Comparison of ENCODE assay signal across 26 cellular contexts in the genomic region with DNA sequence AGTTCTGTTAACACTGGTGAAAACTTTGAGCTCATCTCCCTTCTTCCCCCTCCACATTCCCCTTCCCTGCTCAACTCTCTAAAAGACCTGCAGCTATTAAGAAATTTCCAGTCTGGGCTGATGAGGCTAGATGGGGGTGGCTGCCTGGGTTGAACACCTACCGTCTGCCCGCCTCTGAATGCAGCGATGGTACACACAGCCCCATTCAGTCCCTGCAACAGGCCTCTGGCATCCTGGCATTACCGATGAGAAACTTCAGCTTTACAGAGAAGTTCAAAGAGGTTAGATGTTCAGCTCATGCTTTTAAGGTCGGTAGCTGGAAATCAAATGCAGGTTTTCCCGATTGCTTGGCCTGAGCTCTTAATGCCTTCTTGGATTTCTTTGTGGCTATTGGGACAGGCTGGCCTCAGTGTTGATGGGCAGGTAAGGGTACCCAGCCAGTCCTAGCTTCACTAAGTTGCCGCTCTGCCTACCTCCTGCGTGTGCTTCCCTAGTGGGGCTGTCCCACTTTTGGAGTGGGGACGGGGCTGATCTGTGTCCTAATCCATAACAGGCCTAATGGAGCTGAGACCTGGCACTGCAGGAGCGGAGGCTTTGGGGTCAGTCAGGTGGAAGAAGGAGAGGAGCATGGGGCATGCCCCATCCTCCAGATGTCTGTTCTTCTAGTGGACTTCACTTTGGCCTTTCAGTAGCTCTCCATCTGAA. TPM values are rescaled to one million over a fixed set of nuclear protein-coding genes. Genes with fewer than 3 reads are reported as not detected.
DNase-seq lines count a peak whose midpoint lies in the region; ATAC-seq, FAIRE-seq and TF ChIP-seq lines count a peak whose summit lies in the region.
"Had no signal": no experiment of that assay in that cellular context is flagged by ENCODE, and none has a peak within 500 bp of the region (broad histone marks: within the 10 kb centered on the region; RNA-seq: fewer than 3 reads in every experiment).

No MANE protein-coding gene starts in this region.

- no peaks in the 10 kb centered on the region for H3K27me3 ChIP-seq in liver (ENCODE audit: control insufficient read depth in 4 of 4, insufficient read depth in 4 of 4, low read length in 3 of 4)
- peaks cover 0 to 20% of the 10 kb centered on the region in 2 experiments; a peak in 2 of 5 replicates for H3K27me3 ChIP-seq in HepG2 (ENCODE audit: control insufficient read depth in 1 of 2, insufficient read depth in 2 of 2, low read length in 2 of 2)
- H3K27me3 ChIP-seq in layer of hippocampus (ENCODE audit: control insufficient read depth, insufficient read depth, low read length): no peaks in the 10 kb centered on the region
- no peaks in the 10 kb centered on the region for H3K27me3 ChIP-seq in gastrocnemius medialis
- no peaks in the 10 kb centered on the region for H3K27me3 ChIP-seq in aorta (ENCODE audit: control insufficient read depth in 1 of 2, insufficient read depth in 2 of 2, low read length in 1 of 2)
- H3K27me3 ChIP-seq in effector memory CD4-positive, alpha-beta T cell (replicated peaks; ENCODE audit: control insufficient read depth, insufficient read depth, low read length, poor library complexity, severe bottlenecking): no peaks in the 10 kb centered on the region
- H3K27me3 ChIP-seq: esophagus muscularis mucosa had no signal

- DNase-seq in HepG2 (ENCODE audit: low spot score) (no peak), gastrocnemius medialis (peak in 1 of 2 donors; percentile 12), aorta (no peak), HCEC 1CT (no peak)
- DNase-seq in effector memory CD4-positive, alpha-beta T cell: no peak
- DNase-seq: activated T-cell treated with anti-CD3 and anti-CD28 coated beads, Interleukin-2, amount 50 U/mL, for 72 hours; effector CD8-positive, alpha-beta T cell; KBM-7; kidney glomerular epithelial cell; naive thymus-derived CD4-positive, alpha-beta T cell; NCI-H146; NCI-H2171; NCI-H524; NK-92 treated with Interleukin-12 subunit alpha and Interleukin-12 subunit beta, amount 100 ng/mL, for 24 hours; stimulated activated naive CD4-positive, alpha-beta T cell had no signal

- no peaks in the 10 kb centered on the region for H3K79me2 ChIP-seq in HepG2 (ENCODE audit: insufficient read depth, low read length)

- no peak overlapping the region for H3K4me2 ChIP-seq in HepG2 (ENCODE audit: low read depth, low read length)

- BruUV-seq in HepG2 (replicated peaks; lab: Mats Ljungman, UMichigan): no TSS peak

- TF ChIP-seq EP300 in HepG2 (IDR thresholded peaks at IDR 0.05; ENCODE audit: low read depth in 2 of 2, low read length in 2 of 2) (no peak), HepG2 (CRISPR knock-in tag; IDR thresholded peaks at IDR 0.05; ENCODE audit: borderline replicate concordance) (no peak)

- no peaks in the 10 kb centered on the region for H4K20me1 ChIP-seq in HepG2 (ENCODE audit: insufficient read depth, low read length)

- no peak overlapping the region for H2AFZ ChIP-seq in HepG2 (ENCODE audit: low read length)

- peaks cover 34 to 82% (median 64%) of the 10 kb centered on the region in 4 donors for H3K4me1 ChIP-seq in liver (ENCODE audit: control insufficient read depth in 4 of 4, insufficient read depth in 4 of 4, low read length in 3 of 4)
- peaks cover 14% of the 10 kb centered on the region for H3K4me1 ChIP-seq in HepG2 (ENCODE audit: insufficient read depth, low read length)
- H3K4me1 ChIP-seq in gastrocnemius medialis: peaks cover 98 to 99% of the 10 kb centered on the region in 2 donors
- H3K4me1 ChIP-seq in aorta (ENCODE audit: control insufficient read depth in 1 of 2, insufficient read depth in 2 of 2, low read length in 2 of 2): peaks cover 15 to 24% of the 10 kb centered on the region in 2 donors
- peaks cover 21% of the 10 kb centered on the region for H3K4me1 ChIP-seq in effector memory CD4-positive, alpha-beta T cell (ENCODE audit: control insufficient read depth, insufficient read depth, low read length, poor library complexity, severe bottlenecking)

- TF ChIP-seq POLR2A in HepG2 (IDR thresholded peaks at IDR 0.05; ENCODE audit: insufficient read depth in 1 of 2, low read depth in 2 of 2, low read length in 2 of 2) (no peak), gastrocnemius medialis (IDR thresholded peaks at IDR 0.05) (no peak)

- 91% methylated on average over 10 of the region's 10 CpGs for WGBS in liver
- WGBS in HepG2 (ENCODE audit: low lambda C conversion rate): 63% methylated on average over 8 of the region's 10 CpGs
- WGBS in aorta, 2 donors: 79 to 84% methylated on average over 10 of the region's 10 CpGs

- peak overlapping the region; percentile 23 to 38 for H3K27ac ChIP-seq in liver (ENCODE audit: low read depth in 1 of 2, low read length in 2 of 2)
- no peak overlapping the region for H3K27ac ChIP-seq in HepG2 (ENCODE audit: extremely low read length, insufficient read depth, low read length)
- H3K27ac ChIP-seq in layer of hippocampus (ENCODE audit: low read depth, low read length): peak overlapping the region; percentile 25
- peak overlapping the region; percentile 94 to 99 (median 96) for H3K27ac ChIP-seq in gastrocnemius medialis
- H3K27ac ChIP-seq in aorta (ENCODE audit: low read depth in 1 of 2, low read length in 2 of 2): peak overlapping the region; percentile 75 to 100
- no peak overlapping the region for H3K27ac ChIP-seq in effector memory CD4-positive, alpha-beta T cell (ENCODE audit: insufficient read depth, low read length, poor library complexity, severe bottlenecking)

- no peak overlapping the region for H3K4me3 ChIP-seq in liver (ENCODE audit: low read depth in 1 of 3, low read length in 3 of 3)
- no peak overlapping the region for H3K4me3 ChIP-seq in HepG2 (replicated peaks in 1 of 3; ENCODE audit: insufficient read depth in 1 of 3, low read depth in 2 of 3, low read length in 3 of 3)
- H3K4me3 ChIP-seq in gastrocnemius medialis: peak overlapping the region; percentile 28 to 37 (median 30)
- H3K4me3 ChIP-seq in aorta (ENCODE audit: low read length in 2 of 2): no peak overlapping the region
- no peak overlapping the region for H3K4me3 ChIP-seq in effector memory CD4-positive, alpha-beta T cell (ENCODE audit: insufficient read depth, low read depth, low read length, poor library complexity, severe bottlenecking)
- H3K4me3 ChIP-seq: skin epidermis had no signal

- H3K36me3 ChIP-seq in liver (ENCODE audit: control insufficient read depth in 4 of 4, insufficient read depth in 3 of 4, low read depth in 1 of 4, low read length in 3 of 4): peaks cover 0 to 2% (median 0%) of the 10 kb centered on the region in 4 donors
- H3K36me3 ChIP-seq in HepG2 (replicated peaks in 1 of 2; ENCODE audit: control insufficient read depth in 1 of 2, insufficient read depth in 2 of 2, low read length in 2 of 2): no peaks in the 10 kb centered on the region
- no peaks in the 10 kb centered on the region for H3K36me3 ChIP-seq in gastrocnemius medialis
- no peaks in the 10 kb centered on the region for H3K36me3 ChIP-seq in aorta (ENCODE audit: control insufficient read depth in 1 of 2, insufficient read depth in 2 of 2, low read length in 1 of 2)
- no peaks in the 10 kb centered on the region for H3K36me3 ChIP-seq in effector memory CD4-positive, alpha-beta T cell (ENCODE audit: control insufficient read depth, insufficient read depth, low read length)

- TF ChIP-seq RAD21 in liver (IDR thresholded peaks at IDR 0.05) (no peak), HepG2 (CRISPR knock-in tag; IDR thresholded peaks at IDR 0.05) (no peak)

- TF ChIP-seq CTCF in liver (IDR thresholded peaks at IDR 0.05; ENCODE audit: low read depth, low read length, missing input control) (no peak), HepG2 (CRISPR knock-in tag; IDR thresholded peaks at IDR 0.05) (no peak), gastrocnemius medialis (IDR thresholded peaks at IDR 0.05 in 4 of 5, conservative IDR thresholded peaks at IDR 0.05 in 1 of 5) (no peak)

- H3K9me3 ChIP-seq in liver (ENCODE audit: control insufficient read depth in 4 of 4, low read length in 3 of 4) (no peaks in the 10 kb centered on the region), HepG2 (ENCODE audit: low read length) (no peaks in the 10 kb centered on the region), gastrocnemius medialis (no peaks in the 10 kb centered on the region), aorta (ENCODE audit: control insufficient read depth, low read length) (no peaks in the 10 kb centered on the region)
- H3K9me3 ChIP-seq in effector memory CD4-positive, alpha-beta T cell (ENCODE audit: control insufficient read depth, low read length): no peaks in the 10 kb centered on the region
- H3K9me3 ChIP-seq: esophagus muscularis mucosa had no signal

- in situ Hi-C loops in HepG2 (cut with HindIII; ENCODE audit: extremely low pct_ligation_motif_present, low pct_unique_long_range_greater_than_20kb): no loop called here
- in situ Hi-C loops in gastrocnemius medialis (cut with MboI; ENCODE audit: low sequenced_read_pairs in 4 of 4): no loop called here

- no peak for FAIRE-seq in HepG2 (lab: Jason Lieb, UNC)
- FAIRE-seq: D721Med, H54, TTC549 had no signal

- intact Hi-C loops in HepG2 (cut with micrococcal nuclease; ENCODE audit: unreplicated experiment): no loop called here
- intact Hi-C loops in gastrocnemius medialis (cut with DNase I; ENCODE audit: low total_unique reads): no loop called here
- intact Hi-C loops in aorta (cut with DNase I): loop anchor here (5.0 kb wide), 1 partner anchor 46 kb away; no protein-coding TSS in a partner anchor

- no peak for ATAC-seq in HepG2
- no peak for ATAC-seq in gastrocnemius medialis
- no peak for ATAC-seq in aorta (ENCODE audit: low FRiP score)
- no peak for ATAC-seq in HG02642 (IDR thresholded peaks at IDR 0.05; ENCODE audit: poor library complexity, unreplicated experiment)
- ATAC-seq: activated T-cell treated with anti-CD3 and anti-CD28 coated beads, Interleukin-2, amount 50 U/mL, for 72 hours; naive thymus-derived CD4-positive, alpha-beta T cell; Panc1 had no signal

- POLR2A ChIA-PET in HepG2 (lab: Yijun Ruan, JAX): no interaction called here

- no peak overlapping the region for H3K9ac ChIP-seq in liver (ENCODE audit: low read depth in 1 of 2, low read length in 2 of 2)
- H3K9ac ChIP-seq in HepG2 (ENCODE audit: insufficient read depth, low read depth, low read length): no peak overlapping the region

- CTCF ChIA-PET in HepG2 (lab: Yijun Ruan, JAX; ENCODE audit: low intra/inter-chr PET ratio, low total read pairs): no interaction called here

RNA-seq across cellular contexts. Expression of a gene that starts 49.1 kb away (rescaled TPM):
- 100 to 1,000 TPM in 1 of 2 donors, 1 to 10 TPM in 1; 8.9 to 140 TPM for total RNA-seq in liver
- polyA plus RNA-seq in liver: 10 to 100 TPM; 18.7 to 50.4 TPM
- total RNA-seq in HepG2 (2016; rRNA removed; fragmentation: Illumina TruSeq; extraction: Trizol): not detected in 2 replicates
- total RNA-seq in HepG2 (2016; cell fraction: cytosol; rRNA removed; fragmentation: Illumina TruSeq; extraction: Trizol; ENCODE audit: low read depth): not detected in 2 replicates
- total RNA-seq in HepG2 (2016; cell fraction: insoluble cytoplasmic fraction; rRNA removed; fragmentation: Illumina TruSeq; extraction: Trizol): not detected in 2 replicates
- total RNA-seq in HepG2 (2016; cell fraction: membrane; rRNA removed; fragmentation: Illumina TruSeq; extraction: Trizol): not detected in 2 replicates
- not detected in 2 replicates for total RNA-seq in HepG2 (2016; cell fraction: nucleus; rRNA removed; fragmentation: Illumina TruSeq; extraction: Trizol)
- not detected in 2 replicates for polyA plus RNA-seq in HepG2 (2011; rRNA removed)
- polyA plus RNA-seq in HepG2 (2011; cell fraction: cytosol; rRNA removed): not detected in 2 replicates
- not detected in 2 replicates for polyA plus RNA-seq in HepG2 (2011; cell fraction: nucleus; rRNA removed)
- polyA plus RNA-seq in HepG2 (2012): not detected in 2 replicates
- not detected in 2 replicates for polyA plus RNA-seq in HepG2 (2016; cell fraction: cytosol; fragmentation: Illumina TruSeq; extraction: Trizol; ENCODE audit: low read depth)
- not detected in 2 replicates for polyA plus RNA-seq in HepG2 (2016; cell fraction: insoluble cytoplasmic fraction; fragmentation: Illumina TruSeq; extraction: Trizol; ENCODE audit: low read depth)
- polyA plus RNA-seq in HepG2 (2016; cell fraction: membrane; fragmentation: Illumina TruSeq; extraction: Trizol; ENCODE audit: low read depth): not detected in 2 replicates
- polyA plus RNA-seq in HepG2 (2016; cell fraction: nucleus; fragmentation: Illumina TruSeq; extraction: Trizol; ENCODE audit: insufficient read depth, low read depth): not detected in 2 replicates
- not detected in 2 replicates for polyA minus RNA-seq in HepG2 (2011; rRNA and poly(A)+ RNA removed; ENCODE audit: low replicate concordance)
- polyA minus RNA-seq in HepG2 (2011; cell fraction: cytosol; rRNA and poly(A)+ RNA removed): not detected in 2 replicates
- polyA minus RNA-seq in HepG2 (2011; cell fraction: nucleus; rRNA and poly(A)+ RNA removed): not detected in 2 replicates
- total RNA-seq in gastrocnemius medialis: 100 to 1,000 TPM; 156 to 250 (median 196) TPM
- 100 to 1,000 TPM in 1 of 2 donors, 10 to 100 TPM in 1; 54.5 to 283 TPM for total RNA-seq in aorta
- 10 to 100 TPM; 32.9 to 94.5 TPM for polyA plus RNA-seq in aorta
- total RNA-seq: HT-29 had no signal
- polyA plus RNA-seq: BJ had no signal

Comparison
In these comparisons a context has a peak if more than half of its experiments do, and no peak if none do; other contexts are left out.
1. H3K27ac ChIP-seq: peak in liver (2 of 2), layer of hippocampus (single experiment), gastrocnemius medialis (4 of 4) and aorta (2 of 2); none in HepG2 (single experiment) and effector memory CD4-positive, alpha-beta T cell (single experiment).
2. RNA of a gene that starts 49.1 kb away (total RNA-seq): 54.5 to 283 TPM in aorta, 156 to 250 TPM in gastrocnemius medialis and 8.9 to 140 TPM in liver; not detected in HepG2; every median in the first group is over 4 times any median in the second.
3. H3K4me3 ChIP-seq: peak in gastrocnemius medialis (4 of 4); none in liver (0 of 3), HepG2 (0 of 3), aorta (0 of 2) and effector memory CD4-positive, alpha-beta T cell (single experiment).
4. intact Hi-C loops: an anchor here in aorta (5.0 kb wide); none called in HepG2 and gastrocnemius medialis.